Comparison of ENCODE assay signal across 14 cellular contexts in the genomic region with DNA sequence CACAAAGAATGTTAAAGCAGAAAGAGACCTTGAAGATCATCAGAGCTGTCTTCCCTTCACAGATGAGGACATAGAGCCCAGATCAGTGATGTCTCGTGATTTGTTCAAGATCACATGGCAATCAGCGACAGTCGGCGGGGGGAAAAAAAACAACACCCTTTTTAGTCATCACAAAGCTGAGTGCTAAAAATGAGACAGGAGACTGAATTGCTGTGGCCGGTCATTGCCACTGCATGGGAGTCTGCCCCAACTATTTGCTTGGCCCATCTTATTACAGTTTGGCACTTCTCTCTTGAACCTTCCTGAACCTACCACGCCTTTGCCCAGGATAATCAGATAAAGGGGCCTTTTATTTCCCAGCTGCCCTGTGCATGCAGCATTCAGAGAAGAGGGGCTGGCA. TPM values are rescaled to one million over a fixed set of nuclear protein-coding genes. Genes with fewer than 3 reads are reported as not detected.
DNase-seq lines count a peak whose midpoint lies in the region; ATAC-seq and TF ChIP-seq lines count a peak whose summit lies in the region.
"Had no signal": no experiment of that assay in that cellular context is flagged by ENCODE, and none has a peak within 500 bp of the region (broad histone marks: within the 10 kb centered on the region; RNA-seq: fewer than 3 reads in every experiment).

No MANE protein-coding gene starts in this region.

- DNase-seq in GM10266 (ENCODE audit: extremely low spot score) = no peak
- peak; percentile 52 for DNase-seq in islet precursor cell
- no peak for DNase-seq in NCI-H2171 (lab: John Stamatoyannopoulos, UW)
- DNase-seq in NCI-H1417 (lab: John Stamatoyannopoulos, UW) = no peak
- DNase-seq in NCI-H2107 (lab: John Stamatoyannopoulos, UW) = no peak
- no peak for DNase-seq in NCI-H1092 (lab: John Stamatoyannopoulos, UW)
- DNase-seq: Caco-2; central memory CD4-positive, alpha-beta T cell; kidney glomerular epithelial cell; stimulated activated CD4-positive, alpha-beta T cell treated with anti-CD3 and anti-CD28 coated beads, Interleukin-2, amount 100 ng/mL, for 24 hours; T1000 had no signal

- H3K36me3 Mint-ChIP-seq in IgD-negative memory B cell = peaks cover 3% of the 10 kb centered on the region

- H3K4me1 Mint-ChIP-seq in IgD-negative memory B cell = peaks cover 71 to 89% (median 84%) of the 10 kb centered on the region in 3 donors

- peak overlapping the region; percentile 93 to 97 (median 95) for H3K27ac Mint-ChIP-seq in IgD-negative memory B cell

- TF ChIP-seq CTCF in GM10266 (IDR thresholded peaks at IDR 0.05; ENCODE audit: control insufficient read depth, insufficient read depth, low read depth, missing control alignments) = peak; percentile 10

- H3K4me3 Mint-ChIP-seq in IgD-negative memory B cell = peak overlapping the region; percentile 47 to 85 (median 66)

- H3K27me3 Mint-ChIP-seq in IgD-negative memory B cell = no peaks in the 10 kb centered on the region

- H3K9me3 Mint-ChIP-seq in IgD-negative memory B cell = no peaks in the 10 kb centered on the region

- peak; percentile 55 for ATAC-seq in GM18868 (IDR thresholded peaks at IDR 0.05; ENCODE audit: unreplicated experiment)
- ATAC-seq: HCT116 had no signal

RNA-seq across cellular contexts. Expression of a gene that starts 42.7 kb away (rescaled TPM):
- 16.8 TPM for polyA plus RNA-seq in IgD-negative memory B cell
